9 cellular contexts compared by ENCODE assay signal in the genomic region with DNA sequence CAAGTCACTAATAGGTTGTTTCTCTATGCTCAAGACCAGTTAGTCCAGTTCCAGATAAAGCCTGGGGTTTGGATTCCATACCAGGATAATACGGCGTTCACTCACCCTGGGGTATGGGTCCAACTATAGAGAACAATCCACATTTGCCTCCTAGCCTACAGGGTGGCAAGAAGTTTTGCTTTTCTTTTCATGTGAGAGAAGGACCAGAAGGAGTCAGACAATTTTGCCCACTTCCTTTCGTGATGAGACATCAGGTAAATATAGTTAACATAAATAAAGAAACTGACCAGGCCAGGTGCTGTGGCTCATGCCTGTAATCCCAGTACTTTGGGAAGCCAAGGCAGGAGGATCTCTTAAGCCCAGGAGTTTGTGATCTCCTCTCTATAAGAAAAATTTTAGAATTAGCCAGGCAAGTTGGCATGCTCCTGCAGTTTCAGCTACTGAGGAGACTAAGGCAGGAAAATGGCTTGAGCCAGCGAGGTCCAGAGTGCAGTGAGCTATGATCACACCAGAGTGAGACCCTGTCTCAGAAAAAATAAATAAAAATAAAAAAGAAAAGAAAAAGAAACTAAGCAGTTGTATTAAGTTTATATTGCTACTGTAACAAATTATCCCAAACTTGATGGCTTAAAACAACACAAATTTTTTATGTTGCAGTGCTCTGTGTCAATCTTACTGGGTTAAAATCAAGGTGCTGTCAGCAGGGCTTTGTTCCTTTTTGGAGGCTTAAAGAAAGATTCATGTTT. TPM values are rescaled to one million over a fixed set of nuclear protein-coding genes. Genes with fewer than 3 reads are reported as not detected.
DNase-seq lines count a peak whose midpoint lies in the region; ATAC-seq, FAIRE-seq and TF ChIP-seq lines count a peak whose summit lies in the region.
"Had no signal": no experiment of that assay in that cellular context is flagged by ENCODE, and none has a peak within 500 bp of the region (broad histone marks: within the 10 kb centered on the region; RNA-seq: fewer than 3 reads in every experiment).

No MANE protein-coding gene starts in this region.

- H3K9me3 ChIP-seq in K562 (replicated peaks; ENCODE audit: control insufficient read depth, insufficient read depth, low read depth, low read length) (no peaks in the 10 kb centered on the region), heart right ventricle (no peaks in the 10 kb centered on the region), endodermal cell (ENCODE audit: control insufficient read depth, low read length) (no peaks in the 10 kb centered on the region)

- TF ChIP-seq POLR2A in K562 (conservative IDR thresholded peaks at IDR 0.05), result no peak

- intact Hi-C loops in K562 (cut with micrococcal nuclease), result no loop called here
- intact Hi-C loops in heart right ventricle (cut with DNase I), result loop anchor here in 1 of 10 donors (10.0 kb wide), 1 partner anchor 375 kb away; no protein-coding TSS in a partner anchor

- TF ChIP-seq RAD21 in K562 (CRISPR knock-in tag; conservative IDR thresholded peaks at IDR 0.05 in 1 of 2, IDR thresholded peaks at IDR 0.05 in 1 of 2), result no peak

- peak; percentile 62 for DNase-seq in GM12864 (ENCODE audit: low read depth)
- no peak for DNase-seq in K562 (ENCODE audit: extremely low read depth in 1 of 4, low spot score in 3 of 4)
- no peak for DNase-seq in NCI-H526 treated with DMSO at 0.1 percent for 48 hours (lab: John Stamatoyannopoulos, UW)
- no peak for DNase-seq in heart right ventricle
- no peak for DNase-seq in endodermal cell
- no peak for DNase-seq in type B pancreatic cell (ENCODE audit: extremely low spot score, unreplicated experiment)
- DNase-seq: NCI-H526 had no signal

- H3K4me3 ChIP-seq in GM12864 (ENCODE audit: low read depth, low read length) (peak overlapping the region; percentile 43; the same call in 1 of the 2 replicates), K562 (no peak overlapping the region), heart right ventricle (no peak overlapping the region), endodermal cell (ENCODE audit: low read length) (no peak overlapping the region)

- no peaks in the 10 kb centered on the region for H3K27me3 Mint-ChIP-seq in endodermal cell (ENCODE audit: insufficient read depth)
- H3K27me3 Mint-ChIP-seq in type B pancreatic cell, result no peaks in the 10 kb centered on the region

- no peak for TF ChIP-seq EP300 in K562 (IDR thresholded peaks at IDR 0.05; ENCODE audit: low read length)

- CTCF ChIA-PET in K562 (lab: Yijun Ruan, JAX; ENCODE audit: low intra/inter-chr PET ratio), result no interaction called here

- no peak overlapping the region for H3K27ac Mint-ChIP-seq in endodermal cell
- no peak overlapping the region for H3K27ac Mint-ChIP-seq in type B pancreatic cell

- no peaks in the 10 kb centered on the region for H3K9me3 Mint-ChIP-seq in endodermal cell
- peaks cover 5% of the 10 kb centered on the region for H3K9me3 Mint-ChIP-seq in type B pancreatic cell

- H3K79me2 ChIP-seq in K562 (ENCODE audit: control insufficient read depth, insufficient read depth, low read length), result no peaks in the 10 kb centered on the region

- H2AFZ ChIP-seq in K562 (ENCODE audit: low read depth, low read length), result no peak overlapping the region

- BruUV-seq in K562 (replicated peaks; lab: Mats Ljungman, UMichigan), result no TSS peak

- H3K36me3 Mint-ChIP-seq in endodermal cell (ENCODE audit: low read depth) (no peaks in the 10 kb centered on the region), type B pancreatic cell (no peaks in the 10 kb centered on the region)

- no peak overlapping the region for H3K4me2 ChIP-seq in K562 (ENCODE audit: insufficient read depth, low read length)

- in situ Hi-C loops in K562 (cut with MboI), result no loop called here

- H3K27ac ChIP-seq in K562 (ENCODE audit: extremely low read depth, low read depth, low read length), result no peak overlapping the region
- H3K27ac ChIP-seq in heart right ventricle, result peak overlapping the region in 1 of 10 donors; percentile 73
- no peak overlapping the region for H3K27ac ChIP-seq in endodermal cell (ENCODE audit: low read depth, low read length)

- H4K20me1 ChIP-seq in K562 (replicated peaks; ENCODE audit: control insufficient read depth, insufficient read depth, low read length), result no peaks in the 10 kb centered on the region

- no peak overlapping the region for H3K9ac ChIP-seq in K562 (ENCODE audit: insufficient read depth in 1 of 2, low read depth in 2 of 2, low read length in 2 of 2)
- H3K9ac ChIP-seq in endodermal cell (ENCODE audit: extremely low read depth, low read length, poor library complexity, severe bottlenecking), result no peak overlapping the region

- no peak for FAIRE-seq in K562 (lab: Jason Lieb, UNC)

- TF ChIP-seq CTCF in GM12864 (IDR thresholded peaks at IDR 0.05; ENCODE audit: low read depth, low read length, missing control alignments) (no peak), K562 (IDR thresholded peaks at IDR 0.05 in 2 of 3, conservative IDR thresholded peaks at IDR 0.05 in 1 of 3; ENCODE audit: insufficient read depth in 2 of 3, low read depth in 1 of 3, low read length in 3 of 3) (no peak), heart right ventricle (IDR thresholded peaks at IDR 0.05) (no peak), endodermal cell (conservative IDR thresholded peaks at IDR 0.05) (no peak), type B pancreatic cell (conservative IDR thresholded peaks at IDR 0.05) (no peak)

- H3K36me3 ChIP-seq in K562 (ENCODE audit: control insufficient read depth, insufficient read depth, low read length), result no peaks in the 10 kb centered on the region
- H3K36me3 ChIP-seq in heart right ventricle, result no peaks in the 10 kb centered on the region
- H3K36me3 ChIP-seq in endodermal cell (ENCODE audit: control insufficient read depth, insufficient read depth, low read length), result no peaks in the 10 kb centered on the region

- H3K4me3 Mint-ChIP-seq in endodermal cell (no peak overlapping the region), type B pancreatic cell (no peak overlapping the region)

- H3K4me1 Mint-ChIP-seq in endodermal cell (peaks cover 5% of the 10 kb centered on the region), type B pancreatic cell (ENCODE audit: unreplicated experiment) (peaks cover 14% of the 10 kb centered on the region)

- H3K4me1 ChIP-seq in K562 (replicated peaks in 1 of 2; ENCODE audit: control insufficient read depth in 2 of 2, insufficient read depth in 2 of 2, low read length in 2 of 2) (peaks cover 0 to 7% of the 10 kb centered on the region in 2 experiments; a peak in 2 of 5 replicates), heart right ventricle (peaks cover 0 to 46% (median 7%) of the 10 kb centered on the region in 9 donors), endodermal cell (ENCODE audit: control insufficient read depth, insufficient read depth, low read length) (no peaks in the 10 kb centered on the region)

- ATAC-seq in GM19468 (IDR thresholded peaks at IDR 0.05; ENCODE audit: extremely low read depth, unreplicated experiment) (peak; percentile 67), HG03342 (IDR thresholded peaks at IDR 0.05; ENCODE audit: unreplicated experiment) (peak; percentile 63), K562 (no peak), heart right ventricle (no peak)

- 54% methylated on average over 4 of the region's 4 CpGs for WGBS in K562 (ENCODE audit: insufficient coverage, low coverage, missing lambda C conversion rate)
- 94 to 95% methylated on average over 4 of the region's 4 CpGs for WGBS in heart right ventricle, 2 donors
- 92 to 100% methylated on average over 3 to 4 of the region's 4 CpGs for WGBS in endodermal cell (ENCODE audit: insufficient coverage in 1 of 2, insufficient read length in 1 of 2), 2 experiments

- H3K27me3 ChIP-seq in K562 (ENCODE audit: control insufficient read depth in 2 of 2, insufficient read depth in 2 of 2, low read length in 2 of 2), result no peaks in the 10 kb centered on the region
- H3K27me3 ChIP-seq in heart right ventricle, result no peaks in the 10 kb centered on the region
- H3K27me3 ChIP-seq in endodermal cell (ENCODE audit: control insufficient read depth, insufficient read depth, low read length, poor library complexity, severe bottlenecking), result no peaks in the 10 kb centered on the region

- POLR2A ChIA-PET in K562 (lab: Yijun Ruan, JAX), result interaction anchor here (0.6 to 0.9 kb wide), 3 partner anchors 32 to 170 kb away, joined by 3 to 4 read pairs (median 3); no protein-coding TSS in a partner anchor

- no peaks in the 10 kb centered on the region for H3K9me1 ChIP-seq in K562 (ENCODE audit: control insufficient read depth, insufficient read depth, low read length)

RNA-seq across cellular contexts. Expression of gene REEP5, which starts 7.5 kb away (rescaled TPM):
- 38.2 and 76.7 TPM in 2 replicates for total RNA-seq in K562 (2011; cell fraction: chromatin; rRNA removed; ENCODE audit: low replicate concordance)
- 120 and 131 TPM in 2 replicates for total RNA-seq in K562 (2011; cell fraction: nucleolus; rRNA removed)
- total RNA-seq in K562 (2011; cell fraction: nucleoplasm; rRNA removed), result 54.9 and 77.7 TPM in 2 replicates
- total RNA-seq in K562 (2014; rRNA removed) (17.5 and 34.9 TPM in 2 replicates), K562 (2014; rRNA removed; fragmentation: Illumina TruSeq; extraction: Trizol) (17.3 and 17.4 TPM in 2 replicates), K562 (2015; rRNA removed; fragmentation: Illumina TruSeq; extraction: Trizol) (13.8 and 14.7 TPM in 2 replicates), K562 (2021) (36.3 and 39.2 TPM in 2 replicates), heart right ventricle (100 to 1,000 TPM; 118 to 169 (median 134) TPM), endodermal cell (10 to 100 TPM; 42.1 to 42.3 TPM), type B pancreatic cell (ENCODE audit: low replicate concordance) (61.0 and 98.4 TPM in 2 replicates)
- polyA plus RNA-seq in K562 (2011; rRNA removed) (84.8 and 84.9 TPM in 2 replicates), K562 (2014; fragmentation: Illumina TruSeq; extraction: Trizol) (25.3 and 30.4 TPM in 2 replicates), K562 (2014; fragmentation: Nextera tagmentation; extraction: Ambion mirVana) (100 to 1,000 TPM; 100 to 102 TPM), K562 (2014; rRNA removed) (36.0 and 58.0 TPM in 2 replicates), heart right ventricle (10 to 100 TPM; 90.2 to 96.9 TPM)
- polyA plus RNA-seq in K562 (2011; cell fraction: cytosol; rRNA removed), result 66.6 and 67.4 TPM in 2 replicates
- polyA plus RNA-seq in K562 (2011; cell fraction: nucleus; rRNA removed), result 43.3 and 49.6 TPM in 2 replicates
- 32.9 and 33.5 TPM in 2 replicates for polyA plus RNA-seq in K562 (2012)
- polyA minus RNA-seq in K562 (2011; rRNA and poly(A)+ RNA removed), result 50.5 and 69.1 TPM in 2 replicates
- 20.9 and 37.0 TPM in 2 replicates for polyA minus RNA-seq in K562 (2011; cell fraction: cytosol; rRNA and poly(A)+ RNA removed)
- polyA minus RNA-seq in K562 (2011; cell fraction: nucleus; rRNA and poly(A)+ RNA removed), result 19.0 and 31.1 TPM in 2 replicates
- polyA plus RNA-seq in endodermal cell (2013, experiment 1 of 2), result 36.2 TPM
- polyA plus RNA-seq in endodermal cell (2013, experiment 2 of 2), result 31.8 TPM

RNA-seq across cellular contexts. Expression of gene DCP2, which starts 47.1 kb away (rescaled TPM):
- 114 and 176 TPM in 2 replicates for total RNA-seq in K562 (2011; cell fraction: chromatin; rRNA removed; ENCODE audit: low replicate concordance)
- total RNA-seq in K562 (2011; cell fraction: nucleolus; rRNA removed), result 54.0 and 57.9 TPM in 2 replicates
- 61.2 and 112 TPM in 2 replicates for total RNA-seq in K562 (2011; cell fraction: nucleoplasm; rRNA removed)
- total RNA-seq in K562 (2014; rRNA removed) (71.8 and 75.6 TPM in 2 replicates), K562 (2014; rRNA removed; fragmentation: Illumina TruSeq; extraction: Trizol) (96.8 and 120 TPM in 2 replicates), K562 (2015; rRNA removed; fragmentation: Illumina TruSeq; extraction: Trizol) (69.4 and 76.0 TPM in 2 replicates), K562 (2021) (109 and 111 TPM in 2 replicates), heart right ventricle (10 to 100 TPM; 13.7 to 24.5 (median 16.3) TPM), endodermal cell (100 to 1,000 TPM; 152 to 154 TPM), type B pancreatic cell (ENCODE audit: low replicate concordance) (65.5 and 90.3 TPM in 2 replicates)
- polyA plus RNA-seq in K562 (2011; rRNA removed) (22.8 and 40.4 TPM in 2 replicates), K562 (2014; fragmentation: Illumina TruSeq; extraction: Trizol) (41.4 and 46.7 TPM in 2 replicates), K562 (2014; fragmentation: Nextera tagmentation; extraction: Ambion mirVana) (10 to 100 TPM; 25.9 to 36.8 TPM), K562 (2014; rRNA removed) (25.9 and 38.0 TPM in 2 replicates), heart right ventricle (1 to 10 TPM; 3.1 to 4.8 TPM)
- polyA plus RNA-seq in K562 (2011; cell fraction: cytosol; rRNA removed), result 20.4 and 29.5 TPM in 2 replicates
- polyA plus RNA-seq in K562 (2011; cell fraction: nucleus; rRNA removed), result 26.7 and 36.5 TPM in 2 replicates
- 24.0 and 28.2 TPM in 2 replicates for polyA plus RNA-seq in K562 (2012)
- 134 and 161 TPM in 2 replicates for polyA minus RNA-seq in K562 (2011; rRNA and poly(A)+ RNA removed)
- polyA minus RNA-seq in K562 (2011; cell fraction: cytosol; rRNA and poly(A)+ RNA removed), result 33.9 and 43.4 TPM in 2 replicates
- 78.6 and 97.4 TPM in 2 replicates for polyA minus RNA-seq in K562 (2011; cell fraction: nucleus; rRNA and poly(A)+ RNA removed)
- polyA plus RNA-seq in endodermal cell (2013, experiment 1 of 2), result 29.1 TPM
- polyA plus RNA-seq in endodermal cell (2013, experiment 2 of 2), result 41.9 TPM

Comparison
In these comparisons a context has a peak if more than half of its experiments do, and no peak if none do; other contexts are left out.
1. ATAC-seq: peak in GM19468 (single experiment) and HG03342 (single experiment); none in K562 (single experiment) and heart right ventricle (0 of 8).